Comparison of ENCODE assay signal across 23 cellular contexts in genomic region chr13:113077566-113077952, GRCh38. TPM values are rescaled to one million over a fixed set of nuclear protein-coding genes. Genes with fewer than 3 reads are reported as not detected.
"Had no signal": no experiment of that assay in that cellular context is flagged by ENCODE, and none has a peak within 500 bp of the region (broad histone marks: within the 10 kb centered on the region; RNA-seq: fewer than 3 reads in every experiment).

No MANE protein-coding gene starts in this region.

- H3K9me3 ChIP-seq: adrenal gland, tibial artery had no signal

- H3K4me2 ChIP-seq: hepatocyte had no signal

- DNase-seq: activated CD4-positive, CD25-positive, alpha-beta regulatory T cell treated with anti-CD3 and anti-CD28 coated beads, Interleukin-2, amount 50 U/mL, for 72 hours; activated naive CD4-positive, alpha-beta T cell; activated T-cell treated with anti-CD3 and anti-CD28 coated beads, Interleukin-2, amount 50 U/mL, for 1 hour; adrenal gland; effector CD8-positive, alpha-beta T cell; erythroblast; foreskin fibroblast; naive thymus-derived CD4-positive, alpha-beta T cell; retina; stimulated activated CD4-positive, alpha-beta T cell treated with anti-CD3 and anti-CD28 coated beads, Interleukin-12 subunit alpha, Interleukin-12 subunit beta, amount 100 ng/mL, for 4 hours; stimulated activated CD4-positive, alpha-beta T cell treated with anti-CD3 and anti-CD28 coated beads, Interleukin-4, amount 100 ng/mL, for 4 hours; tibial artery had no signal

- H3K27ac Mint-ChIP-seq: activated naive CD8-positive, alpha-beta T cell; activated T-helper 2 cell treated with anti-CD3 and anti-CD28 coated beads, Interferon-gamma antibody, Interleukin-2, Interleukin-4, amounts not matched to agents 10 μg/mL and 5 μg/mL and 100 μg/mL, durations not matched to agents 14 hours and 24 hours and 36 hours; naive thymus-derived CD4-positive, alpha-beta T cell; progenitor cell of endocrine pancreas; stimulated activated naive CD8-positive, alpha-beta T cell treated with anti-CD3 and anti-CD28 coated beads, Interleukin-15, Interleukin-2, amounts not matched to agents 100 ng/mL and 50 ng/mL, for 24 hours had no signal

- H3K4me3 Mint-ChIP-seq: activated naive CD8-positive, alpha-beta T cell; naive thymus-derived CD4-positive, alpha-beta T cell; stimulated activated naive CD8-positive, alpha-beta T cell treated with anti-CD3 and anti-CD28 coated beads, Interleukin-15, Interleukin-2, amounts not matched to agents 100 ng/mL and 50 ng/mL, for 24 hours had no signal

- H2AFZ ChIP-seq: hepatocyte had no signal

- FAIRE-seq: bronchial epithelial cell had no signal

- H3K4me1 ChIP-seq: adrenal gland, tibial artery had no signal

- H3K4me3 ChIP-seq: adrenal gland, hepatocyte, SK-N-MC, tibial artery had no signal

- H3K27me3 ChIP-seq: adrenal gland, hepatocyte had no signal

- H3K4me1 Mint-ChIP-seq: naive thymus-derived CD4-positive, alpha-beta T cell had no signal

- ATAC-seq: naive thymus-derived CD4-positive, alpha-beta T cell had no signal

- H3K9me3 Mint-ChIP-seq: activated T-helper 2 cell treated with anti-CD3 and anti-CD28 coated beads, Interferon-gamma antibody, Interleukin-2, Interleukin-4, amounts not matched to agents 10 μg/mL and 5 μg/mL and 100 μg/mL, durations not matched to agents 14 hours and 24 hours and 36 hours; stimulated activated naive CD8-positive, alpha-beta T cell treated with anti-CD3 and anti-CD28 coated beads, Interleukin-15, Interleukin-2, amounts not matched to agents 100 ng/mL and 50 ng/mL, for 24 hours had no signal

- H3K27ac ChIP-seq: adrenal gland, hepatocyte, SK-N-MC, tibial artery, VCaP had no signal

- H3K27me3 Mint-ChIP-seq: activated naive CD8-positive, alpha-beta T cell; naive thymus-derived CD4-positive, alpha-beta T cell; progenitor cell of endocrine pancreas; stimulated activated naive CD8-positive, alpha-beta T cell treated with anti-CD3 and anti-CD28 coated beads, Interleukin-15, Interleukin-2, amounts not matched to agents 100 ng/mL and 50 ng/mL, for 24 hours had no signal

- H3K79me2 ChIP-seq: hepatocyte had no signal

RNA-seq across cellular contexts. Expression of gene F7, which starts 28.0 kb away (rescaled TPM):
- total RNA-seq: activated T-helper 2 cell treated with anti-CD3 and anti-CD28 coated beads, Interferon-gamma antibody, Interleukin-2, Interleukin-4, amounts not matched to agents 10 μg/mL and 5 μg/mL and 100 μg/mL, durations not matched to agents 14 hours and 24 hours and 36 hours; bronchial epithelial cell; fibroblast of lung; T-helper 2 cell treated with Interferon-gamma antibody and Interleukin-4, amounts not matched to agents 100 ng/mL and 5 ng/mL, for 36 hours had no signal
- polyA plus RNA-seq: fibroblast of lung; naive thymus-derived CD4-positive, alpha-beta T cell had no signal

RNA-seq across cellular contexts. Expression of gene F10, which starts 45.0 kb away (rescaled TPM):
- total RNA-seq: activated T-helper 2 cell treated with anti-CD3 and anti-CD28 coated beads, Interferon-gamma antibody, Interleukin-2, Interleukin-4, amounts not matched to agents 10 μg/mL and 5 μg/mL and 100 μg/mL, durations not matched to agents 14 hours and 24 hours and 36 hours; naive thymus-derived CD4-positive, alpha-beta T cell; osteoblast; T-helper 2 cell treated with Interferon-gamma antibody and Interleukin-4, amounts not matched to agents 100 ng/mL and 5 ng/mL, for 36 hours had no signal
- polyA plus RNA-seq: naive thymus-derived CD4-positive, alpha-beta T cell had no signal
